In the genomic region with DNA sequence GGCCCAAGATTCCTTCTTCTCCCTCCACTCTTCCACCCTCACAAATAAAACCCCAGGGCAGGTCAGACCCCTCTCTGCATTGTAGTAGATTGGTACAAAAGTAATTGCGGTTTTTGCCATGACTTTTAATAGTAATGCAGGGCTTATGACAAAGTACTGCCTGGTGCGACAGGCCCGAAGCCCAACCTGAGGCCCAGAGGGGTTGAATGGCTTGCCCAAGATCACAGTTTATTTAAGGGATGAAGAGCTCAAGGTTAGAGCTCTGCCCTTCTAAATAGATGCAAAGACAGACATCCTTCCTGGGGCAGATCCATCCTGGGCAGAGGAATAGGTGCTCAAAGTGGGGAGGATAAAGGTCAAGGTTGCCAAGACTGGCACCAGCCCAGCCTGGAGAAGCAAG, we compare ENCODE assay signal across 12 cellular contexts. TPM values are rescaled to one million over a fixed set of nuclear protein-coding genes. Genes with fewer than 3 reads are reported as not detected.
A peak's percentile ranks its signal among the peaks of the same experiment; 100 is the strongest.
DNase-seq lines count a peak whose midpoint lies in the region; ATAC-seq and TF ChIP-seq lines count a peak whose summit lies in the region.
"Had no signal": no experiment of that assay in that cellular context is flagged by ENCODE, and none has a peak within 500 bp of the region (broad histone marks: within the 10 kb centered on the region; RNA-seq: fewer than 3 reads in every experiment).

No MANE protein-coding gene starts in this region.

- H3K36me3 ChIP-seq in endodermal cell (ENCODE audit: control insufficient read depth, insufficient read depth, low read length) = peaks cover 3% of the 10 kb centered on the region

- WGBS in endodermal cell (ENCODE audit: insufficient coverage in 1 of 2, insufficient read length in 1 of 2), 2 experiments = 92 to 100% methylated on average over 3 of the region's 3 CpGs

- no peaks in the 10 kb centered on the region for H3K9me3 Mint-ChIP-seq in activated naive CD4-positive, alpha-beta T cell treated with anti-CD3 and anti-CD28 coated beads for 36 hours
- H3K9me3 Mint-ChIP-seq in endodermal cell = no peaks in the 10 kb centered on the region
- no peaks in the 10 kb centered on the region for H3K9me3 Mint-ChIP-seq in progenitor cell of endocrine pancreas (ENCODE audit: low read depth)

- H3K4me3 ChIP-seq in endodermal cell (ENCODE audit: low read length) = no peak overlapping the region

- peaks cover 2% of the 10 kb centered on the region for H3K36me3 Mint-ChIP-seq in activated naive CD4-positive, alpha-beta T cell treated with anti-CD3 and anti-CD28 coated beads for 36 hours (ENCODE audit: low read depth)
- H3K36me3 Mint-ChIP-seq in T-helper 17 cell (ENCODE audit: low read depth) (no peaks in the 10 kb centered on the region), endodermal cell (ENCODE audit: low read depth) (peaks cover 17% of the 10 kb centered on the region), progenitor cell of endocrine pancreas (ENCODE audit: insufficient read depth) (peaks cover 3% of the 10 kb centered on the region)

- H3K27me3 ChIP-seq in endodermal cell (ENCODE audit: control insufficient read depth, insufficient read depth, low read length, poor library complexity, severe bottlenecking) = peaks cover 10% of the 10 kb centered on the region
- H3K27me3 ChIP-seq: brain microvascular endothelial cell, foreskin keratinocyte, upper lobe of left lung had no signal

- no peak overlapping the region for H3K9ac ChIP-seq in endodermal cell (ENCODE audit: extremely low read depth, low read length, poor library complexity, severe bottlenecking)

- peaks cover 42% of the 10 kb centered on the region for H3K4me1 Mint-ChIP-seq in activated naive CD4-positive, alpha-beta T cell treated with anti-CD3 and anti-CD28 coated beads for 36 hours (ENCODE audit: low read depth)
- H3K4me1 Mint-ChIP-seq in T-helper 17 cell (peaks cover 24% of the 10 kb centered on the region), endodermal cell (peaks cover 11% of the 10 kb centered on the region), progenitor cell of endocrine pancreas (ENCODE audit: low read depth) (no peaks in the 10 kb centered on the region)

- ATAC-seq in T-helper 17 cell = no peak
- ATAC-seq in HG03095 (IDR thresholded peaks at IDR 0.05; ENCODE audit: unreplicated experiment) = no peak

- intact Hi-C loops in activated naive CD4-positive, alpha-beta T cell treated with anti-CD3 and anti-CD28 coated beads for 36 hours (cut with micrococcal nuclease) = loop anchor here (1.0 to 2.0 kb wide), 12 partner anchors 45 to 452 kb away; no protein-coding TSS in a partner anchor

- TF ChIP-seq CTCF in endodermal cell (conservative IDR thresholded peaks at IDR 0.05) = no peak
- no peak for TF ChIP-seq CTCF in progenitor cell of endocrine pancreas (IDR thresholded peaks at IDR 0.05; ENCODE audit: unreplicated experiment)

- H3K4me1 ChIP-seq in endodermal cell (ENCODE audit: control insufficient read depth, insufficient read depth, low read length) = peaks cover 8% of the 10 kb centered on the region

- CTCF ChIA-PET in activated naive CD4-positive, alpha-beta T cell treated with anti-CD3 and anti-CD28 coated beads for 36 hours (lab: Charles Lee) = interaction anchor here (0.7 to 4.2 kb wide), 41 partner anchors 9 to 409 kb away, joined by 3 to 53 read pairs (median 5); a partner anchor contains a TSS

- H3K9me3 ChIP-seq in T-helper 17 cell (ENCODE audit: control insufficient read depth, low read length, poor library complexity, severe bottlenecking) = no peaks in the 10 kb centered on the region
- no peaks in the 10 kb centered on the region for H3K9me3 ChIP-seq in endodermal cell (ENCODE audit: control insufficient read depth, low read length)
- H3K9me3 ChIP-seq: upper lobe of left lung had no signal

- H3K27me3 Mint-ChIP-seq in activated naive CD4-positive, alpha-beta T cell treated with anti-CD3 and anti-CD28 coated beads for 36 hours (ENCODE audit: low read depth) = no peaks in the 10 kb centered on the region
- H3K27me3 Mint-ChIP-seq in T-helper 17 cell = no peaks in the 10 kb centered on the region
- peaks cover 26% of the 10 kb centered on the region for H3K27me3 Mint-ChIP-seq in endodermal cell (ENCODE audit: insufficient read depth)
- H3K27me3 Mint-ChIP-seq in progenitor cell of endocrine pancreas = peaks cover 10% of the 10 kb centered on the region

- H3K4me3 Mint-ChIP-seq in activated naive CD4-positive, alpha-beta T cell treated with anti-CD3 and anti-CD28 coated beads for 36 hours = peak overlapping the region; percentile 81
- H3K4me3 Mint-ChIP-seq in T-helper 17 cell = peak overlapping the region; percentile 84
- peak overlapping the region; percentile 61 for H3K4me3 Mint-ChIP-seq in endodermal cell
- H3K4me3 Mint-ChIP-seq in progenitor cell of endocrine pancreas (ENCODE audit: low read depth) = peak overlapping the region; percentile 79

- no peak overlapping the region for H3K27ac Mint-ChIP-seq in activated naive CD4-positive, alpha-beta T cell treated with anti-CD3 and anti-CD28 coated beads for 36 hours
- H3K27ac Mint-ChIP-seq in T-helper 17 cell (peak overlapping the region; percentile 41), endodermal cell (no peak overlapping the region), progenitor cell of endocrine pancreas (no peak overlapping the region)

- DNase-seq in activated naive CD4-positive, alpha-beta T cell treated with anti-CD3 and anti-CD28 coated beads for 36 hours = no peak
- no peak for DNase-seq in activated naive CD4-positive, alpha-beta T cell treated with anti-CD3 and anti-CD28 coated beads, Interleukin-2, amount 50 U/mL, for 16 hours
- DNase-seq in T-helper 17 cell = no peak
- no peak for DNase-seq in endodermal cell
- DNase-seq in progenitor cell of endocrine pancreas (ENCODE audit: low spot score, unreplicated experiment) = no peak
- no peak for DNase-seq in NCI-H524 treated with DMSO at 0.1 percent for 48 hours (lab: John Stamatoyannopoulos, UW)
- DNase-seq in NCI-H2171 (lab: John Stamatoyannopoulos, UW) = no peak
- DNase-seq: stimulated activated CD4-positive, alpha-beta T cell treated with anti-CD3 and anti-CD28 coated beads, Interleukin-1b, Interleukin-23, amount 100 ng/mL, for 48 hours; upper lobe of left lung had no signal

- no peak overlapping the region for H3K27ac ChIP-seq in endodermal cell (ENCODE audit: low read depth, low read length)
- H3K27ac ChIP-seq: brain microvascular endothelial cell, foreskin keratinocyte had no signal

RNA-seq across cellular contexts. Expression of gene PSTPIP2, which starts 0.9 kb away (rescaled TPM):
- 10 to 100 TPM; 14.3 TPM for total RNA-seq in activated naive CD4-positive, alpha-beta T cell treated with anti-CD3 and anti-CD28 coated beads for 36 hours
- total RNA-seq in T-helper 17 cell (10 to 100 TPM; 13.1 to 15.8 TPM), endodermal cell (10 to 100 TPM; 10.6 to 10.8 TPM), progenitor cell of endocrine pancreas (6.1 and 7.0 TPM in 2 replicates)
- polyA plus RNA-seq in endodermal cell (2013, experiment 1 of 2) = 6.3 TPM
- polyA plus RNA-seq in endodermal cell (2013, experiment 2 of 2) = 6.2 TPM

RNA-seq across cellular contexts. Expression of gene ATP5F1A, which starts 25.1 kb away (rescaled TPM):
- total RNA-seq in activated naive CD4-positive, alpha-beta T cell treated with anti-CD3 and anti-CD28 coated beads for 36 hours = 100 to 1,000 TPM; 467 TPM
- total RNA-seq in T-helper 17 cell (100 to 1,000 TPM; 171 to 200 TPM), endodermal cell (100 to 1,000 TPM; 608 to 706 TPM), progenitor cell of endocrine pancreas (375 and 390 TPM in 2 replicates)
- 609 TPM for polyA plus RNA-seq in endodermal cell (2013, experiment 1 of 2)
- 550 TPM for polyA plus RNA-seq in endodermal cell (2013, experiment 2 of 2)

RNA-seq across cellular contexts. Expression of gene HAUS1, which starts 31.2 kb away (rescaled TPM):
- 10 to 100 TPM; 59.4 to 60.9 TPM for total RNA-seq in activated naive CD4-positive, alpha-beta T cell treated with anti-CD3 and anti-CD28 coated beads for 36 hours
- 10 to 100 TPM; 14.9 to 15.8 TPM for total RNA-seq in T-helper 17 cell
- 100 to 1,000 TPM in 1 of 2 donors, 10 to 100 TPM in 1; 80.1 to 130 TPM for total RNA-seq in endodermal cell
- 110 TPM for polyA plus RNA-seq in endodermal cell (2013, experiment 1 of 2)
- polyA plus RNA-seq in endodermal cell (2013, experiment 2 of 2) = 113 TPM
- total RNA-seq in progenitor cell of endocrine pancreas = 57.0 and 58.3 TPM in 2 replicates
